Comparison of ENCODE assay signal across 15 cellular contexts in the genomic region with DNA sequence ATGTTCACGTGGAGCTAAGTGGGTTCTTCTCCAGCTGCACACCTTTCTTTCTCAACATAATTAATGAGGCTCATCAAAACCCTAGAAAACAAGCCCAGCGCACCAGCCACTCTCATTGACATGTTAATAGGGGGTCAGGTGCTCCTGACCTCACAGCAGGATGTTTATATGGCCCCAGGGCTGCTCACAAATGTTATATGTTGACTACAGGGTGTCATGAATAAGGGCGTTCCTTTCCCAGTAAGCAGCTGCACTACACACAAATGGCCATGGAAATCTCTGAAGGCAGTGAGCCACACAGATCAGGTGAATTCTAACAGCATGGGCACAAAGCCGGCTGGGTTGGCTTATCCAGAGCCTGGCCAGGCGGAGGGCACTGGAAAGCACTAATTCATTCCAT.
A peak's percentile ranks its signal among the peaks of the same experiment; 100 is the strongest.
DNase-seq lines count a peak whose midpoint lies in the region; ATAC-seq and TF ChIP-seq lines count a peak whose summit lies in the region.
"Had no signal": no experiment of that assay in that cellular context is flagged by ENCODE, and none has a peak within 500 bp of the region (broad histone marks: within the 10 kb centered on the region; RNA-seq: fewer than 3 reads in every experiment).

No MANE protein-coding gene starts in this region.

- peaks cover 12% of the 10 kb centered on the region for H3K4me1 ChIP-seq in foreskin keratinocyte
- H3K4me1 ChIP-seq: colonic mucosa had no signal

- no peak overlapping the region for H3K27ac ChIP-seq in foreskin keratinocyte
- H3K27ac ChIP-seq: colonic mucosa, gastroesophageal sphincter, pancreas had no signal

- no peak overlapping the region for H3K27ac Mint-ChIP-seq in natural killer cell treated with Interleukin-12 subunit alpha and Interleukin-12 subunit beta and Interleukin-15 and Interleukin-18, amount 100 ng/mL, for 72 hours
- H3K27ac Mint-ChIP-seq: activated naive CD8-positive, alpha-beta T cell treated with anti-CD3 and anti-CD28 coated beads, Interleukin-2, amount 10 ng/mL, durations not matched to agents 7 days and 5 days; T-helper 2 cell treated with Interferon-gamma antibody and Interleukin-4, amounts not matched to agents 5 μg/mL and 100 μg/mL, for 36 hours had no signal

- ATAC-seq in foreskin keratinocyte: peak; percentile 24
- ATAC-seq in natural killer cell treated with Interleukin-12 subunit alpha and Interleukin-12 subunit beta and Interleukin-15 and Interleukin-18, amount 100 ng/mL, for 72 hours: no peak
- ATAC-seq in GM21723 (IDR thresholded peaks at IDR 0.05; ENCODE audit: unreplicated experiment): no peak
- ATAC-seq: gastroesophageal sphincter had no signal

- peaks cover 4 to 8% of the 10 kb centered on the region in 2 donors for H3K27me3 Mint-ChIP-seq in natural killer cell treated with Interleukin-12 subunit alpha and Interleukin-12 subunit beta and Interleukin-15 and Interleukin-18, amount 100 ng/mL, for 72 hours
- H3K27me3 Mint-ChIP-seq: activated naive CD8-positive, alpha-beta T cell treated with anti-CD3 and anti-CD28 coated beads, Interleukin-2, amount 10 ng/mL, durations not matched to agents 7 days and 5 days had no signal

- H3K4me3 Mint-ChIP-seq in natural killer cell treated with Interleukin-12 subunit alpha and Interleukin-12 subunit beta and Interleukin-15 and Interleukin-18, amount 100 ng/mL, for 72 hours: no peak overlapping the region
- H3K4me3 Mint-ChIP-seq: activated naive CD8-positive, alpha-beta T cell treated with anti-CD3 and anti-CD28 coated beads, Interleukin-2, amount 10 ng/mL, durations not matched to agents 7 days and 5 days; T-helper 2 cell treated with Interferon-gamma antibody and Interleukin-4, amounts not matched to agents 5 μg/mL and 100 μg/mL, for 36 hours had no signal

- peaks cover 37 to 39% of the 10 kb centered on the region in 2 donors for H3K4me1 Mint-ChIP-seq in natural killer cell treated with Interleukin-12 subunit alpha and Interleukin-12 subunit beta and Interleukin-15 and Interleukin-18, amount 100 ng/mL, for 72 hours (ENCODE audit: low read depth in 2 of 2)

- no peaks in the 10 kb centered on the region for H3K9me3 Mint-ChIP-seq in natural killer cell treated with Interleukin-12 subunit alpha and Interleukin-12 subunit beta and Interleukin-15 and Interleukin-18, amount 100 ng/mL, for 72 hours
- H3K9me3 Mint-ChIP-seq: T-helper 2 cell treated with Interferon-gamma antibody and Interleukin-4, amounts not matched to agents 5 μg/mL and 100 μg/mL, for 36 hours had no signal

- no peak for TF ChIP-seq CTCF in foreskin keratinocyte (conservative IDR thresholded peaks at IDR 0.05)

- H3K36me3 Mint-ChIP-seq in natural killer cell treated with Interleukin-12 subunit alpha and Interleukin-12 subunit beta and Interleukin-15 and Interleukin-18, amount 100 ng/mL, for 72 hours: peaks cover 5% of the 10 kb centered on the region

- H3K27me3 ChIP-seq in foreskin keratinocyte: no peaks in the 10 kb centered on the region
- H3K27me3 ChIP-seq: colonic mucosa, gastroesophageal sphincter, pancreas had no signal

- DNase-seq in DMS 273 (lab: John Stamatoyannopoulos, UW; ENCODE audit: unreplicated experiment) (peak; percentile 19), DMS 273 treated with DMSO at 0.1 percent for 48 hours (lab: John Stamatoyannopoulos, UW) (no peak), NCI-H510A (lab: John Stamatoyannopoulos, UW) (peak; percentile 56), foreskin keratinocyte (no peak), AML-193 (lab: John Stamatoyannopoulos, UW) (no peak), cortex of kidney (lab: John Stamatoyannopoulos, UW) (no peak)
- DNase-seq in natural killer cell treated with Interleukin-12 subunit alpha and Interleukin-12 subunit beta and Interleukin-15 and Interleukin-18, amount 100 ng/mL, for 72 hours (ENCODE audit: low spot score): no peak
- DNase-seq: activated naive CD8-positive, alpha-beta T cell treated with anti-CD3 and anti-CD28 coated beads, Interleukin-2, amount 10 ng/mL, durations not matched to agents 7 days and 5 days; colonic mucosa; KG1; pancreas; stimulated activated CD4-positive, alpha-beta T cell treated with anti-CD3 and anti-CD28 coated beads, Interleukin-4, amount 100 ng/mL, for 1 hour had no signal

Comparison
In these comparisons a context has a peak if more than half of its experiments do, and no peak if none do; other contexts are left out.
1. DNase-seq: peak in DMS 273 (single experiment) and NCI-H510A (single experiment); none in DMS 273 treated with DMSO at 0.1 percent for 48 hours (single experiment), foreskin keratinocyte (0 of 2), natural killer cell treated with Interleukin-12 subunit alpha and Interleukin-12 subunit beta and Interleukin-15 and Interleukin-18, amount 100 ng/mL, for 72 hours (single experiment), AML-193 (0 of 2) and cortex of kidney (single experiment).